Comparison of ENCODE assay signal across 8 cellular contexts in genomic region chr1:155729031-155729898, GRCh38. TPM values are rescaled to one million over a fixed set of nuclear protein-coding genes. Genes with fewer than 3 reads are reported as not detected.
DNase-seq lines count a peak whose midpoint lies in the region; ATAC-seq and TF ChIP-seq lines count a peak whose summit lies in the region.

No MANE protein-coding gene starts in this region.

- H3K9ac ChIP-seq in KMS-11 (no peak overlapping the region), SK-N-MC (ENCODE audit: insufficient read length) (no peak overlapping the region)

- H3K79me2 ChIP-seq in KMS-11 (ENCODE audit: insufficient read depth, low read depth) = no peaks in the 10 kb centered on the region

- peak; percentile 99 for ATAC-seq in left lobe of liver
- no peak for ATAC-seq in HG02610 (IDR thresholded peaks at IDR 0.05; ENCODE audit: unreplicated experiment)

- DNase-seq in NCI-H2171 treated with DMSO at 0.1 percent for 48 hours (lab: John Stamatoyannopoulos, UW) (peak; percentile 7), NCI-H2171 (lab: John Stamatoyannopoulos, UW) (no peak), SK-N-MC (ENCODE audit: low read depth, low spot score) (peak; percentile 10), left lobe of liver (ENCODE audit: low spot score) (peak; percentile 52), superior temporal gyrus (ENCODE audit: extremely low spot score) (peak; percentile 93)
- peak; percentile 18 for DNase-seq in central memory CD4-positive, alpha-beta T cell

- no peaks in the 10 kb centered on the region for H3K27me3 ChIP-seq in KMS-11 (ENCODE audit: insufficient read depth, low read depth)

- H3K4me2 ChIP-seq in KMS-11 = no peak overlapping the region

- no peak overlapping the region for H2AFZ ChIP-seq in KMS-11 (ENCODE audit: low read depth)

- H3K27ac ChIP-seq in KMS-11 (peak overlapping the region; percentile 2; the same call in 1 of the 2 replicates), SK-N-MC (0 out of 2 replicates have a peak overlapping the region, but pooled peaks have one; percentile 12)

- no peaks in the 10 kb centered on the region; the same call in 1 of the 2 replicates for H4K20me1 ChIP-seq in KMS-11 (ENCODE audit: insufficient read depth)

- no peaks in the 10 kb centered on the region for H3K9me3 ChIP-seq in SK-N-MC (ENCODE audit: low read depth, low read length)

- no peaks in the 10 kb centered on the region for H3K4me1 ChIP-seq in KMS-11 (ENCODE audit: low read depth, poor library complexity, severe bottlenecking)

- peaks cover 32% of the 10 kb centered on the region; the same call in 1 of the 2 replicates for H3K36me3 ChIP-seq in KMS-11 (ENCODE audit: insufficient read depth)
- H3K36me3 ChIP-seq in SK-N-MC (ENCODE audit: insufficient read depth, low read length) = peaks cover 62% of the 10 kb centered on the region

- TF ChIP-seq CTCF in KMS-11 (conservative IDR thresholded peaks at IDR 0.05; ENCODE audit: low read depth, low read length) = peak; percentile 99

- H3K4me3 ChIP-seq in KMS-11 (IDR thresholded peaks at IDR 0.05; ENCODE audit: insufficient read depth, low read depth, low read length) (no peak overlapping the region), SK-N-MC (no peak overlapping the region)

RNA-seq across cellular contexts. Expression of gene DAP3, which starts 40.4 kb away (rescaled TPM):
- total RNA-seq in left lobe of liver = 62.7 TPM

RNA-seq across cellular contexts. Expression of gene YY1AP1, which starts 40.7 kb away (rescaled TPM):
- total RNA-seq in left lobe of liver = 20.4 TPM
